16 cellular contexts compared by ENCODE assay signal in genomic region chr12:19764408-19764807, GRCh38.
DNase-seq lines count a peak whose midpoint lies in the region; ATAC-seq, FAIRE-seq and TF ChIP-seq lines count a peak whose summit lies in the region.
"Had no signal": no experiment of that assay in that cellular context is flagged by ENCODE, and none has a peak within 500 bp of the region (broad histone marks: within the 10 kb centered on the region; RNA-seq: fewer than 3 reads in every experiment).

No MANE protein-coding gene starts in this region.

- no peak for ATAC-seq in A549
- ATAC-seq in GM18873 (IDR thresholded peaks at IDR 0.05; ENCODE audit: low FRiP score, unreplicated experiment): no peak
- no peak for ATAC-seq in GM19351 (IDR thresholded peaks at IDR 0.05; ENCODE audit: unreplicated experiment)

- in situ Hi-C loops in astrocyte of the cerebellum (cut with HindIII; ENCODE audit: low sequenced_read_pairs): no loop called here

- no peak overlapping the region for H3K27ac Mint-ChIP-seq in CD4-positive, alpha-beta memory T cell

- no peak for TF ChIP-seq RAD21 in A549 (conservative IDR thresholded peaks at IDR 0.05 in 1 of 2, IDR thresholded peaks at IDR 0.05 in 1 of 2)

- TF ChIP-seq CTCF in A549 (IDR thresholded peaks at IDR 0.05): no peak
- TF ChIP-seq CTCF in astrocyte of the cerebellum (IDR thresholded peaks at IDR 0.05; ENCODE audit: low read depth, low read length, missing control alignments): no peak
- TF ChIP-seq CTCF in fibroblast of the aortic adventitia (IDR thresholded peaks at IDR 0.05; ENCODE audit: insufficient read depth, low read length): no peak

- no peak for TF ChIP-seq EP300 in A549 (IDR thresholded peaks at IDR 0.05)

- no peaks in the 10 kb centered on the region for H3K27me3 ChIP-seq in CD4-positive, alpha-beta memory T cell (ENCODE audit: insufficient read depth, low read length)
- H3K27me3 ChIP-seq: SJSA1 had no signal

- H3K9me3 ChIP-seq in A549: no peaks in the 10 kb centered on the region
- H3K9me3 ChIP-seq in CD4-positive, alpha-beta memory T cell (ENCODE audit: control insufficient read depth in 1 of 2, low read length in 2 of 2): no peaks in the 10 kb centered on the region
- H3K9me3 ChIP-seq: SJSA1 had no signal

- H3K4me1 ChIP-seq in A549: peaks cover 3% of the 10 kb centered on the region; the same call in 1 of the 3 replicates
- H3K4me1 ChIP-seq in CD4-positive, alpha-beta memory T cell (ENCODE audit: insufficient read depth, low read length): no peaks in the 10 kb centered on the region

- H3K9me3 Mint-ChIP-seq in CD4-positive, alpha-beta memory T cell: peaks cover 0 to 11% (median 0%) of the 10 kb centered on the region in 8 donors

- H3K36me3 ChIP-seq in CD4-positive, alpha-beta memory T cell (ENCODE audit: insufficient read depth, low read length): no peaks in the 10 kb centered on the region
- H3K36me3 ChIP-seq: SJSA1 had no signal

- FAIRE-seq in A549 (lab: Jason Lieb, UNC): no peak
- FAIRE-seq: H1 had no signal

- DNase-seq in A549 (ENCODE audit: low read depth in 1 of 2, low spot score in 1 of 2): no peak
- peak; percentile 22 for DNase-seq in HT1080 (ENCODE audit: low read depth)
- DNase-seq in astrocyte of the cerebellum (ENCODE audit: low read depth): peak; percentile 31
- peak; percentile 60 for DNase-seq in fibroblast of the aortic adventitia (ENCODE audit: low read depth)
- DNase-seq in CD4-positive, alpha-beta memory T cell: no peak
- DNase-seq in GDM1 (lab: John Stamatoyannopoulos, UW): no peak
- DNase-seq: AML-193, Karpas-422, NCI-H1417 treated with DMSO at 0.1 percent for 48 hours, NCI-H510A, NCI-H774, PC-9 had no signal

- H3K4me1 Mint-ChIP-seq in CD4-positive, alpha-beta memory T cell: no peaks in the 10 kb centered on the region

- TF ChIP-seq POLR2A in A549 (IDR thresholded peaks at IDR 0.05; ENCODE audit: low read length): no peak

- no peak overlapping the region for H3K27ac ChIP-seq in A549
- no peak overlapping the region for H3K27ac ChIP-seq in CD4-positive, alpha-beta memory T cell (ENCODE audit: low read depth, low read length)
- H3K27ac ChIP-seq: PC-9, SJSA1 had no signal

- H3K4me3 Mint-ChIP-seq in CD4-positive, alpha-beta memory T cell: no peak overlapping the region

- CTCF ChIA-PET in A549 (lab: Yijun Ruan, JAX): no interaction called here
- CTCF ChIA-PET in CD4-positive, alpha-beta memory T cell (lab: Charles Lee; ENCODE audit: partially characterized antibody): no interaction called here

- POLR2A ChIA-PET in A549 (lab: Yijun Ruan, JAX): no interaction called here
- POLR2A ChIA-PET in CD4-positive, alpha-beta memory T cell (lab: Charles Lee; ENCODE audit: partially characterized antibody): no interaction called here

- H3K36me3 Mint-ChIP-seq in CD4-positive, alpha-beta memory T cell: no peaks in the 10 kb centered on the region

- H3K4me3 ChIP-seq in A549: no peak overlapping the region
- H3K4me3 ChIP-seq in astrocyte of the cerebellum (ENCODE audit: low read depth, low read length): no peak overlapping the region
- no peak overlapping the region for H3K4me3 ChIP-seq in fibroblast of the aortic adventitia (ENCODE audit: low read depth, low read length)
- no peak overlapping the region for H3K4me3 ChIP-seq in CD4-positive, alpha-beta memory T cell (ENCODE audit: low read length in 2 of 2)
- H3K4me3 ChIP-seq: PC-9, SJSA1 had no signal

- WGBS in A549 (ENCODE audit: missing lambda C conversion rate): 47% methylated on average over 3 of the region's 3 CpGs

- H3K27me3 Mint-ChIP-seq in CD4-positive, alpha-beta memory T cell: peaks cover 0 to 3% of the 10 kb centered on the region in 2 donors

- intact Hi-C loops in CD4-positive, alpha-beta memory T cell (cut with micrococcal nuclease): no loop called here

- no peak overlapping the region for H3K4me2 ChIP-seq in A549
- H3K4me2 ChIP-seq: PC-9 had no signal

TF ChIP-seq in A549, 52 proteins besides CTCF, POLR2A, EP300 and RAD21:
- TF ChIP-seq FOSL2 (IDR thresholded peaks at IDR 0.05) (no peak), FOSL2 (CRISPR knock-in tag; IDR thresholded peaks at IDR 0.05) (peak; percentile 48; the same call in 1 of the 2 replicates), HOXB13 (CRISPR knock-in tag; IDR thresholded peaks at IDR 0.05; ENCODE audit: low read depth) (no peak)

Comparison
In these comparisons a context has a peak if more than half of its experiments do, and no peak if none do; other contexts are left out.
1. DNase-seq: peak in HT1080 (single experiment), astrocyte of the cerebellum (single experiment) and fibroblast of the aortic adventitia (single experiment); none in A549 (0 of 2), CD4-positive, alpha-beta memory T cell (0 of 5) and GDM1 (single experiment).